Comparison of ENCODE assay signal across 29 cellular contexts in genomic region chr1:87246436-87246835, GRCh38.
"Had no signal": no experiment of that assay in that cellular context is flagged by ENCODE, and none has a peak within 500 bp of the region (broad histone marks: within the 10 kb centered on the region; RNA-seq: fewer than 3 reads in every experiment).

No MANE protein-coding gene starts in this region.

- H3K4me2 ChIP-seq: neural progenitor cell, smooth muscle cell had no signal

- DNase-seq: naive thymus-derived CD4-positive, alpha-beta T cell; natural killer cell; occipital lobe; ovary; posterior cingulate gyrus; psoas muscle; right cardiac atrium; right lobe of liver; sigmoid colon; spleen; stimulated activated CD4-positive, alpha-beta T cell treated with anti-CD3 and anti-CD28 coated beads, Interleukin-12 subunit alpha, Interleukin-12 subunit beta, amount 100 ng/mL, for 4 hours; stimulated activated CD4-positive, alpha-beta T cell treated with anti-CD3 and anti-CD28 coated beads, Interleukin-1b, Interleukin-23, amount 100 ng/mL, for 48 hours; stimulated activated CD4-positive, alpha-beta T cell treated with anti-CD3 and anti-CD28 coated beads, Interleukin-4, amount 100 ng/mL, for 1 hour; stimulated activated CD4-positive, alpha-beta T cell treated with anti-CD3 and anti-CD28 coated beads, Interleukin-4, amount 100 ng/mL, for 4 hours; stimulated activated CD8-positive, alpha-beta memory T cell treated with anti-CD3 and anti-CD28 coated beads, Interleukin-4, amount 100 ng/mL, for 48 hours; stimulated activated naive CD4-positive, alpha-beta T cell; stimulated activated naive CD8-positive, alpha-beta T cell treated with anti-CD3 and anti-CD28 coated beads, Interleukin-15, amount 100 ng/mL, for 72 hours; stimulated activated naive CD8-positive, alpha-beta T cell treated with anti-CD3 and anti-CD28 coated beads, Interleukin-15, Interleukin-2, amounts not matched to agents 100 U/mL and 50 U/mL, for 24 hours; thyroid gland; trophoblast cell; upper lobe of left lung had no signal

- H3K4me1 ChIP-seq: neural progenitor cell, psoas muscle, right lobe of liver, sigmoid colon, spleen, tibial nerve, upper lobe of left lung, vagina had no signal

- H3K4me3 ChIP-seq: neural progenitor cell, ovary, psoas muscle, right lobe of liver, sigmoid colon, skin epidermis, smooth muscle cell, spleen, thoracic aorta, thyroid gland, tibial nerve, upper lobe of left lung, vagina had no signal

- H3K36me3 ChIP-seq: neural progenitor cell, ovary, right lobe of liver, sigmoid colon, spleen, thoracic aorta, thyroid gland, tibial nerve, upper lobe of left lung, vagina had no signal

- H3K27ac ChIP-seq: neural progenitor cell, ovary, parathyroid adenoma, psoas muscle, right lobe of liver, sigmoid colon, skin epidermis, spleen, thoracic aorta, thyroid gland, tibial nerve, upper lobe of left lung, vagina had no signal

- H3K9me3 ChIP-seq: psoas muscle, right lobe of liver, sigmoid colon, thoracic aorta, thyroid gland, upper lobe of left lung, vagina had no signal

- H3K27me3 ChIP-seq: neural progenitor cell, ovary, right lobe of liver, sigmoid colon, spleen, thyroid gland, tibial nerve, upper lobe of left lung, vagina had no signal

- H3K79me2 ChIP-seq: parathyroid adenoma had no signal

- ATAC-seq: naive thymus-derived CD4-positive, alpha-beta T cell; natural killer cell; psoas muscle; right cardiac atrium; right lobe of liver; stimulated activated memory B cell treated with anti-CD40 and anti-IgM and Interleukin-4, amounts not matched to agents 10 μg/mL and 1 μg/mL and 100 μg/mL, for 72 hours; stimulated activated naive CD8-positive, alpha-beta T cell treated with anti-CD3 and anti-CD28 coated beads, Interleukin-15, amount 100 ng/mL, for 72 hours; stimulated activated naive CD8-positive, alpha-beta T cell treated with anti-CD3 and anti-CD28 coated beads, Interleukin-15, Interleukin-2, amounts not matched to agents 100 U/mL and 50 U/mL, for 24 hours had no signal

- H2AFZ ChIP-seq: neural progenitor cell, parathyroid adenoma had no signal
